Comparison of ENCODE assay signal across 8 cellular contexts in genomic region chr10:66931340-66931948, GRCh38. TPM values are rescaled to one million over a fixed set of nuclear protein-coding genes. Genes with fewer than 3 reads are reported as not detected.
DNase-seq lines count a peak whose midpoint lies in the region; ATAC-seq and TF ChIP-seq lines count a peak whose summit lies in the region.

No MANE protein-coding gene starts in this region.

- H3K36me3 ChIP-seq in liver (ENCODE audit: control insufficient read depth in 4 of 4, insufficient read depth in 3 of 4, low read depth in 1 of 4, low read length in 3 of 4): no peaks in the 10 kb centered on the region

- TF ChIP-seq CTCF in CD14-positive monocyte (IDR thresholded peaks at IDR 0.05): peak; percentile 77
- peak; percentile 86 for TF ChIP-seq CTCF in MCF 10A (IDR thresholded peaks at IDR 0.05; ENCODE audit: unreplicated experiment)
- TF ChIP-seq CTCF in liver (IDR thresholded peaks at IDR 0.05; ENCODE audit: low read depth, low read length, missing input control): peak; percentile 83

- ATAC-seq in GM18519 (IDR thresholded peaks at IDR 0.05; ENCODE audit: low FRiP score, unreplicated experiment) (peak; percentile 75), HG03039 (IDR thresholded peaks at IDR 0.05; ENCODE audit: unreplicated experiment) (peak; percentile 78)

- TF ChIP-seq RAD21 in liver (IDR thresholded peaks at IDR 0.05): peak; percentile 94 to 96

- WGBS in liver: 32% methylated on average over 5 of the region's 5 CpGs

- H3K27ac ChIP-seq in liver (ENCODE audit: low read depth in 1 of 2, low read length in 2 of 2): no peak overlapping the region

- peaks cover 0 to 6% (median under 1%) of the 10 kb centered on the region in 4 donors for H3K27me3 ChIP-seq in liver (ENCODE audit: control insufficient read depth in 4 of 4, insufficient read depth in 4 of 4, low read length in 3 of 4)

- no peaks in the 10 kb centered on the region for H3K36me3 Mint-ChIP-seq in CD14-positive monocyte
- no peaks in the 10 kb centered on the region for H3K36me3 Mint-ChIP-seq in MCF 10A (ENCODE audit: insufficient read depth, unreplicated experiment)

- DNase-seq in CD14-positive monocyte (ENCODE audit: low spot score): no peak
- DNase-seq in NCI-H69 (lab: John Stamatoyannopoulos, UW): peak; percentile 57
- peak; percentile 72 for DNase-seq in MCF 10A (ENCODE audit: unreplicated experiment)
- no peak for DNase-seq in islet precursor cell
- DNase-seq in stimulated activated naive CD4-positive, alpha-beta T cell (lab: John Stamatoyannopoulos, UW): no peak

- BruUV-seq in MCF 10A (replicated peaks; lab: Mats Ljungman, UMichigan): no TSS peak

- H3K27me3 Mint-ChIP-seq in CD14-positive monocyte (ENCODE audit: low read depth in 3 of 3): peaks cover 21 to 27% (median 27%) of the 10 kb centered on the region in 3 donors
- peaks cover 52% of the 10 kb centered on the region for H3K27me3 Mint-ChIP-seq in MCF 10A (ENCODE audit: insufficient read depth, unreplicated experiment)

- H3K27ac Mint-ChIP-seq in CD14-positive monocyte (no peak overlapping the region), MCF 10A (ENCODE audit: low read depth, unreplicated experiment) (no peak overlapping the region)

- H3K4me3 ChIP-seq in liver (ENCODE audit: low read depth in 1 of 3, low read length in 3 of 3): no peak overlapping the region

- H3K9ac ChIP-seq in liver (ENCODE audit: low read depth in 1 of 2, low read length in 2 of 2): no peak overlapping the region

- POLR2A ChIA-PET in MCF 10A (lab: Yijun Ruan, JAX): interaction anchor here (0.6 to 1.5 kb wide), 2 partner anchors 779 to 1955 kb away, joined by 3 read pairs; no protein-coding TSS in a partner anchor

- no peaks in the 10 kb centered on the region for H3K4me1 Mint-ChIP-seq in CD14-positive monocyte
- H3K4me1 Mint-ChIP-seq in MCF 10A (ENCODE audit: insufficient read depth, unreplicated experiment): no peaks in the 10 kb centered on the region

- peaks cover 0 to 11% (median 6%) of the 10 kb centered on the region in 4 donors for H3K4me1 ChIP-seq in liver (ENCODE audit: control insufficient read depth in 4 of 4, insufficient read depth in 4 of 4, low read length in 3 of 4)

- no peaks in the 10 kb centered on the region for H3K9me3 ChIP-seq in liver (ENCODE audit: control insufficient read depth in 4 of 4, low read length in 3 of 4)

- H3K9me3 Mint-ChIP-seq in CD14-positive monocyte (no peaks in the 10 kb centered on the region), MCF 10A (ENCODE audit: unreplicated experiment) (no peaks in the 10 kb centered on the region)

- CTCF ChIA-PET in MCF 10A (lab: Yijun Ruan, JAX): interaction anchor here (0.5 to 3.2 kb wide), 6 partner anchors 63 to 1933 kb away, joined by 3 to 12 read pairs (median 4); no protein-coding TSS in a partner anchor

- intact Hi-C loops in CD14-positive monocyte (cut with micrococcal nuclease) (no loop called here), MCF 10A (cut with micrococcal nuclease) (loop anchor here (2.0 to 5.0 kb wide), 4 partner anchors 304 to 1954 kb away; no protein-coding TSS in a partner anchor)

- H3K4me3 Mint-ChIP-seq in CD14-positive monocyte: no peak overlapping the region
- H3K4me3 Mint-ChIP-seq in MCF 10A (ENCODE audit: unreplicated experiment): no peak overlapping the region

TF ChIP-seq in liver, 16 proteins besides CTCF, POLR2A, EP300 and RAD21:
- no peak for TF ChIP-seq FOXA2 (IDR thresholded peaks at IDR 0.05)
- TF ChIP-seq RXRA (IDR thresholded peaks at IDR 0.05): no peak
- no peak for TF ChIP-seq ATF3 (IDR thresholded peaks at IDR 0.05)
- TF ChIP-seq ZBTB33 (IDR thresholded peaks at IDR 0.05): no peak
- TF ChIP-seq SP1 (IDR thresholded peaks at IDR 0.05): no peak
- no peak for TF ChIP-seq GABPA (IDR thresholded peaks at IDR 0.05 in 1 of 2, conservative IDR thresholded peaks at IDR 0.05 in 1 of 2)

RNA-seq across cellular contexts. Expression of gene LRRTM3, which starts 5.6 kb away (rescaled TPM):
- polyA plus RNA-seq in CD14-positive monocyte (not detected), liver (under 1 TPM in 1 of 2 donors, not detected in 1; 0.67 TPM)
- total RNA-seq in MCF 10A (2022) (not detected in 2 replicates), liver (not detected)

Comparison
In these comparisons a context has a peak if more than half of its experiments do, and no peak if none do; other contexts are left out.
1. DNase-seq: peak in NCI-H69 (single experiment) and MCF 10A (single experiment); none in CD14-positive monocyte (single experiment), islet precursor cell (single experiment) and stimulated activated naive CD4-positive, alpha-beta T cell (0 of 6).
2. Peak in every context shown above with its lines, with median percentiles within 50 percentile points of each other: CTCF ChIP-seq.